15 cellular contexts compared by ENCODE assay signal in genomic region chr3:124556636-124557035, GRCh38.
"Had no signal": no experiment of that assay in that cellular context is flagged by ENCODE, and none has a peak within 500 bp of the region (broad histone marks: within the 10 kb centered on the region; RNA-seq: fewer than 3 reads in every experiment).

No MANE protein-coding gene starts in this region.

- H3K9me3 ChIP-seq: SJSA1 had no signal

- ATAC-seq: HepG2 had no signal

- H3K36me3 ChIP-seq: SJSA1 had no signal

- H3K9ac ChIP-seq: KMS-11 had no signal

- H3K27ac ChIP-seq: KMS-11, SJSA1 had no signal

- H3K4me3 ChIP-seq: SJSA1 had no signal

- DNase-seq: IMR-90, Kasumi-1, MM.1S, NCI-H1436, NCI-H187, NCI-H2227 treated with DMSO at 0.1 percent for 48 hours, NCI-H510A, NCI-H524 treated with DMSO at 0.1 percent for 48 hours, NCI-H774, Right ventricle myocardium superior, SIG-M5 had no signal

- FAIRE-seq: HepG2, RCC 7860 had no signal

- H3K27me3 ChIP-seq: SJSA1 had no signal
